Comparison of ENCODE assay signal across 1 cellular context in the genomic region with DNA sequence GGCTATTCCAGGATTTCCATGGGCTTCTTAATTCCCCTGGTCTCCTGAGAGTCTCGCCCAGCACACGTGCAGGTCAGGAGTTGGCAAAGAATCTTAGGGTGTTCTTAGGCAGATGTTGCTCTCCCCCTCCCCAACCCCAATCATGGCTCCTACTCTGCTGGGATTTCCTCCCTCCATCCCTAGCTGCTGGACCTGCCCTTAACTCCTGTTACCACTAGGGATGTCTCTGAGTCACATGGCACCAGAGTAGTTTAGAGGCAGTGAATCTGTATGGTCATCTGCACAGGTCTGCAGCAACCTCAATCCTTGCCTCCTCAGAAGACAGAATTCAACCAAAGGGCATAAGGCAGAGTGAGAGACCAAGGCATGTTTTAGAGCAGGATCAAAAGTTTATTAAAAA.
TF ChIP-seq lines count a peak whose summit lies in the region.

No MANE protein-coding gene starts in this region.

TF ChIP-seq in GM12878, 131 proteins besides CTCF, POLR2A, EP300 and RAD21:
- no peak for TF ChIP-seq HDGF (IDR thresholded peaks at IDR 0.05)
- no peak for TF ChIP-seq IRF4 (IDR thresholded peaks at IDR 0.05; ENCODE audit: low read depth, low read length)
- TF ChIP-seq SRF (IDR thresholded peaks at IDR 0.05; ENCODE audit: low read depth in 2 of 2, low read length in 2 of 2), result no peak
- TF ChIP-seq CREB1 (IDR thresholded peaks at IDR 0.05; ENCODE audit: low read depth), result no peak
- TF ChIP-seq, protein P1, sequence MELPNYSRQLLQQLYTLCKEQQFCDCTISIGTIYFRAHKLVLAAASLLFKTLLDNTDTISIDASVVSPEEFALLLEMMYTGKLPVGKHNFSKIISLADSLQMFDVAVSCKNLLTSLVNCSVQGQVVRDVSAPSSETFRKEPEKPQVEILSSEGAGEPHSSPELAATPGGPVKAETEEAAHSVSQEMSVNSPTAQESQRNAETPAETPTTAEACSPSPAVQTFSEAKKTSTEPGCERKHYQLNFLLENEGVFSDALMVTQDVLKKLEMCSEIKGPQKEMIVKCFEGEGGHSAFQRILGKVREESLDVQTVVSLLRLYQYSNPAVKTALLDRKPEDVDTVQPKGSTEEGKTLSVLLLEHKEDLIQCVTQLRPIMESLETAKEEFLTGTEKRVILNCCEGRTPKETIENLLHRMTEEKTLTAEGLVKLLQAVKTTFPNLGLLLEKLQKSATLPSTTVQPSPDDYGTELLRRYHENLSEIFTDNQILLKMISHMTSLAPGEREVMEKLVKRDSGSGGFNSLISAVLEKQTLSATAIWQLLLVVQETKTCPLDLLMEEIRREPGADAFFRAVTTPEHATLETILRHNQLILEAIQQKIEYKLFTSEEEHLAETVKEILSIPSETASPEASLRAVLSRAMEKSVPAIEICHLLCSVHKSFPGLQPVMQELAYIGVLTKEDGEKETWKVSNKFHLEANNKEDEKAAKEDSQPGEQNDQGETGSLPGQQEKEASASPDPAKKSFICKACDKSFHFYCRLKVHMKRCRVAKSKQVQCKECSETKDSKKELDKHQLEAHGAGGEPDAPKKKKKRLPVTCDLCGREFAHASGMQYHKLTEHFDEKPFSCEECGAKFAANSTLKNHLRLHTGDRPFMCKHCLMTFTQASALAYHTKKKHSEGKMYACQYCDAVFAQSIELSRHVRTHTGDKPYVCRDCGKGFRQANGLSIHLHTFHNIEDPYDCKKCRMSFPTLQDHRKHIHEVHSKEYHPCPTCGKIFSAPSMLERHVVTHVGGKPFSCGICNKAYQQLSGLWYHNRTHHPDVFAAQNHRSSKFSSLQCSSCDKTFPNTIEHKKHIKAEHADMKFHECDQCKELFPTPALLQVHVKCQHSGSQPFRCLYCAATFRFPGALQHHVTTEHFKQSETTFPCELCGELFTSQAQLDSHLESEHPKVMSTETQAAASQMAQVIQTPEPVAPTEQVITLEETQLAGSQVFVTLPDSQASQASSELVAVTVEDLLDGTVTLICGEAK (IDR thresholded peaks at IDR 0.05; ENCODE audit: borderline replicate concordance), result no peak
- no peak for TF ChIP-seq PAX8 (IDR thresholded peaks at IDR 0.05)
- TF ChIP-seq TCF3 (IDR thresholded peaks at IDR 0.05; ENCODE audit: borderline replicate concordance, insufficient read depth, low read depth, low read length), result no peak
- no peak for TF ChIP-seq NR2C2 (IDR thresholded peaks at IDR 0.05; ENCODE audit: borderline replicate concordance, control insufficient read depth, insufficient read length, low read depth)
- TF ChIP-seq STAT1 (conservative IDR thresholded peaks at IDR 0.05), result no peak
- TF ChIP-seq BACH1 (IDR thresholded peaks at IDR 0.05; ENCODE audit: borderline replicate concordance), result no peak
- TF ChIP-seq, protein P2, sequence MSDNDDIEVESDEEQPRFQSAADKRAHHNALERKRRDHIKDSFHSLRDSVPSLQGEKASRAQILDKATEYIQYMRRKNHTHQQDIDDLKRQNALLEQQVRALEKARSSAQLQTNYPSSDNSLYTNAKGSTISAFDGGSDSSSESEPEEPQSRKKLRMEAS (IDR thresholded peaks at IDR 0.05; ENCODE audit: low read depth, low read length), result no peak
- no peak for TF ChIP-seq ZNF24 (IDR thresholded peaks at IDR 0.05)
- TF ChIP-seq, protein P3, sequence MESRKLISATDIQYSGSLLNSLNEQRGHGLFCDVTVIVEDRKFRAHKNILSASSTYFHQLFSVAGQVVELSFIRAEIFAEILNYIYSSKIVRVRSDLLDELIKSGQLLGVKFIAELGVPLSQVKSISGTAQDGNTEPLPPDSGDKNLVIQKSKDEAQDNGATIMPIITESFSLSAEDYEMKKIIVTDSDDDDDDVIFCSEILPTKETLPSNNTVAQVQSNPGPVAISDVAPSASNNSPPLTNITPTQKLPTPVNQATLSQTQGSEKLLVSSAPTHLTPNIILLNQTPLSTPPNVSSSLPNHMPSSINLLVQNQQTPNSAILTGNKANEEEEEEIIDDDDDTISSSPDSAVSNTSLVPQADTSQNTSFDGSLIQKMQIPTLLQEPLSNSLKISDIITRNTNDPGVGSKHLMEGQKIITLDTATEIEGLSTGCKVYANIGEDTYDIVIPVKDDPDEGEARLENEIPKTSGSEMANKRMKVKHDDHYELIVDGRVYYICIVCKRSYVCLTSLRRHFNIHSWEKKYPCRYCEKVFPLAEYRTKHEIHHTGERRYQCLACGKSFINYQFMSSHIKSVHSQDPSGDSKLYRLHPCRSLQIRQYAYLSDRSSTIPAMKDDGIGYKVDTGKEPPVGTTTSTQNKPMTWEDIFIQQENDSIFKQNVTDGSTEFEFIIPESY (IDR thresholded peaks at IDR 0.05), result no peak
- TF ChIP-seq, protein P4, sequence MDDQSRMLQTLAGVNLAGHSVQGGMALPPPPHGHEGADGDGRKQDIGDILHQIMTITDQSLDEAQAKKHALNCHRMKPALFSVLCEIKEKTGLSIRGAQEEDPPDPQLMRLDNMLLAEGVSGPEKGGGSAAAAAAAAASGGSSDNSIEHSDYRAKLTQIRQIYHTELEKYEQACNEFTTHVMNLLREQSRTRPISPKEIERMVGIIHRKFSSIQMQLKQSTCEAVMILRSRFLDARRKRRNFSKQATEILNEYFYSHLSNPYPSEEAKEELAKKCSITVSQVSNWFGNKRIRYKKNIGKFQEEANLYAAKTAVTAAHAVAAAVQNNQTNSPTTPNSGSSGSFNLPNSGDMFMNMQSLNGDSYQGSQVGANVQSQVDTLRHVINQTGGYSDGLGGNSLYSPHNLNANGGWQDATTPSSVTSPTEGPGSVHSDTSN (IDR thresholded peaks at IDR 0.05; ENCODE audit: insufficient replicate concordance, low read depth, low read length), result no peak
- TF ChIP-seq, protein P5, sequence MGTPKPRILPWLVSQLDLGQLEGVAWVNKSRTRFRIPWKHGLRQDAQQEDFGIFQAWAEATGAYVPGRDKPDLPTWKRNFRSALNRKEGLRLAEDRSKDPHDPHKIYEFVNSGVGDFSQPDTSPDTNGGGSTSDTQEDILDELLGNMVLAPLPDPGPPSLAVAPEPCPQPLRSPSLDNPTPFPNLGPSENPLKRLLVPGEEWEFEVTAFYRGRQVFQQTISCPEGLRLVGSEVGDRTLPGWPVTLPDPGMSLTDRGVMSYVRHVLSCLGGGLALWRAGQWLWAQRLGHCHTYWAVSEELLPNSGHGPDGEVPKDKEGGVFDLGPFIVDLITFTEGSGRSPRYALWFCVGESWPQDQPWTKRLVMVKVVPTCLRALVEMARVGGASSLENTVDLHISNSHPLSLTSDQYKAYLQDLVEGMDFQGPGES (IDR thresholded peaks at IDR 0.05), result no peak
- TF ChIP-seq, protein P6, sequence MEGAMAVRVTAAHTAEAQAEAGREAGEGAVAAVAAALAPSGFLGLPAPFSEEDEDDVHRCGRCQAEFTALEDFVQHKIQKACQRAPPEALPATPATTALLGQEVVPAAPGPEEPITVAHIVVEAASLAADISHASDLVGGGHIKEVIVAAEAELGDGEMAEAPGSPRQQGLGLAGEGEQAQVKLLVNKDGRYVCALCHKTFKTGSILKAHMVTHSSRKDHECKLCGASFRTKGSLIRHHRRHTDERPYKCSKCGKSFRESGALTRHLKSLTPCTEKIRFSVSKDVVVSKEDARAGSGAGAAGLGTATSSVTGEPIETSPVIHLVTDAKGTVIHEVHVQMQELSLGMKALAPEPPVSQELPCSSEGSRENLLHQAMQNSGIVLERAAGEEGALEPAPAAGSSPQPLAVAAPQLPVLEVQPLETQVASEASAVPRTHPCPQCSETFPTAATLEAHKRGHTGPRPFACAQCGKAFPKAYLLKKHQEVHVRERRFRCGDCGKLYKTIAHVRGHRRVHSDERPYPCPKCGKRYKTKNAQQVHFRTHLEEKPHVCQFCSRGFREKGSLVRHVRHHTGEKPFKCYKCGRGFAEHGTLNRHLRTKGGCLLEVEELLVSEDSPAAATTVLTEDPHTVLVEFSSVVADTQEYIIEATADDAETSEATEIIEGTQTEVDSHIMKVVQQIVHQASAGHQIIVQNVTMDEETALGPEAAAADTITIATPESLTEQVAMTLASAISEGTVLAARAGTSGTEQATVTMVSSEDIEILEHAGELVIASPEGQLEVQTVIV (IDR thresholded peaks at IDR 0.05; ENCODE audit: borderline replicate concordance, partially characterized antibody), result no peak
- no peak for TF ChIP-seq JUND (IDR thresholded peaks at IDR 0.05; ENCODE audit: low read depth, low read length)
- TF ChIP-seq NBN (IDR thresholded peaks at IDR 0.05), result no peak
- no peak for TF ChIP-seq EGR1 (IDR thresholded peaks at IDR 0.05; ENCODE audit: borderline replicate concordance in 1 of 2, low read depth in 2 of 2, low read length in 2 of 2)
